Comparison of ENCODE assay signal across 9 cellular contexts in genomic region chr1:220691039-220691684, GRCh38. TPM values are rescaled to one million over a fixed set of nuclear protein-coding genes. Genes with fewer than 3 reads are reported as not detected.
DNase-seq lines count a peak whose midpoint lies in the region; ATAC-seq, FAIRE-seq and TF ChIP-seq lines count a peak whose summit lies in the region.
"Had no signal": no experiment of that assay in that cellular context is flagged by ENCODE, and none has a peak within 500 bp of the region (broad histone marks: within the 10 kb centered on the region; RNA-seq: fewer than 3 reads in every experiment).

No MANE protein-coding gene starts in this region.

- H3K36me3 Mint-ChIP-seq in CD8-positive, alpha-beta memory T cell: no peaks in the 10 kb centered on the region

- no peak for FAIRE-seq in HTR-8/SVneo (lab: Jason Lieb, UNC)
- FAIRE-seq: GM12878 had no signal

- no peak for TF ChIP-seq CTCF in esophagus squamous epithelium (IDR thresholded peaks at IDR 0.05)

- CTCF ChIA-PET in CD8-positive, alpha-beta memory T cell (lab: Charles Lee): interaction anchor here (1.8 kb wide), 1 partner anchor 42 kb away, joined by 5 read pairs; no protein-coding TSS in a partner anchor

- peaks cover 5 to 13% (median 5%) of the 10 kb centered on the region in 3 donors for H3K4me1 Mint-ChIP-seq in CD8-positive, alpha-beta memory T cell

- peaks cover 0 to 2% (median 0%) of the 10 kb centered on the region in 5 donors for H3K9me3 Mint-ChIP-seq in CD8-positive, alpha-beta memory T cell

- no peaks in the 10 kb centered on the region for H3K9me3 ChIP-seq in CD8-positive, alpha-beta memory T cell (ENCODE audit: low read length)
- H3K9me3 ChIP-seq in esophagus squamous epithelium (no peaks in the 10 kb centered on the region), neuron (ENCODE audit: low read length) (no peaks in the 10 kb centered on the region)

- H3K36me3 ChIP-seq in CD8-positive, alpha-beta memory T cell (ENCODE audit: insufficient read depth, low read length): no peaks in the 10 kb centered on the region
- no peaks in the 10 kb centered on the region for H3K36me3 ChIP-seq in esophagus squamous epithelium
- H3K36me3 ChIP-seq in neuron (ENCODE audit: insufficient read depth, low read length): no peaks in the 10 kb centered on the region

- no peak overlapping the region for H3K27ac ChIP-seq in CD8-positive, alpha-beta memory T cell (ENCODE audit: low read depth, low read length)
- H3K27ac ChIP-seq in esophagus squamous epithelium: peak overlapping the region in 2 of 4 donors; percentile 21 to 77

- H3K27ac Mint-ChIP-seq in CD8-positive, alpha-beta memory T cell: no peak overlapping the region

- H3K4me1 ChIP-seq in CD8-positive, alpha-beta memory T cell (ENCODE audit: insufficient read depth, low read length): no peaks in the 10 kb centered on the region
- H3K4me1 ChIP-seq in esophagus squamous epithelium (peaks cover 4 to 21% (median 5%) of the 10 kb centered on the region in 3 donors), neuron (ENCODE audit: insufficient read depth, low read length) (no peaks in the 10 kb centered on the region)

- no peak for DNase-seq in CD8-positive, alpha-beta memory T cell
- DNase-seq in NCI-H748 treated with DMSO at 0.1 percent for 48 hours (lab: John Stamatoyannopoulos, UW): peak; percentile 20
- no peak for DNase-seq in esophagus squamous epithelium (lab: John Stamatoyannopoulos, UW)
- DNase-seq in hippocampal formation (lab: John Stamatoyannopoulos, UW): no peak
- DNase-seq in HTR-8/SVneo (ENCODE audit: insufficient read length, low spot score): no peak
- DNase-seq in activated CD4-positive, alpha-beta T cell treated with anti-CD3 and anti-CD28 coated beads, Interleukin-2, amount 50 U/mL, for 4 hours: no peak

- TF ChIP-seq POLR2A in esophagus squamous epithelium (IDR thresholded peaks at IDR 0.05): no peak

- 67 to 69% methylated on average over 16 of the region's 16 CpGs for WGBS in esophagus squamous epithelium, 2 donors

- H3K27me3 Mint-ChIP-seq in CD8-positive, alpha-beta memory T cell: peaks cover 5 to 16% of the 10 kb centered on the region in 2 donors

- H3K4me3 ChIP-seq in CD8-positive, alpha-beta memory T cell (ENCODE audit: low read length): no peak overlapping the region
- H3K4me3 ChIP-seq in esophagus squamous epithelium (peak overlapping the region; percentile 56 to 80 (median 74)), neuron (ENCODE audit: low read length) (peak overlapping the region; percentile 48)

- no peak for ATAC-seq in GM19463 (IDR thresholded peaks at IDR 0.05; ENCODE audit: unreplicated experiment)

- peak overlapping the region; percentile 78 for H2AFZ ChIP-seq in neuron (ENCODE audit: low read depth, low read length)

- POLR2A ChIA-PET in CD8-positive, alpha-beta memory T cell (lab: Charles Lee): no interaction called here

- H3K4me3 Mint-ChIP-seq in CD8-positive, alpha-beta memory T cell: peak overlapping the region; percentile 22 to 82 (median 53)

- no peaks in the 10 kb centered on the region for H3K27me3 ChIP-seq in CD8-positive, alpha-beta memory T cell (ENCODE audit: insufficient read depth, low read length, poor library complexity, severe bottlenecking)
- H3K27me3 ChIP-seq in esophagus squamous epithelium (peaks cover 0 to 22% (median 0%) of the 10 kb centered on the region in 4 donors), neuron (ENCODE audit: insufficient read depth, low read length) (peaks cover 30% of the 10 kb centered on the region)

- intact Hi-C loops in esophagus squamous epithelium (cut with DNase I): loop anchor here (5.0 to 10.0 kb wide), 2 partner anchors 41 to 84 kb away; no protein-coding TSS in a partner anchor

RNA-seq across cellular contexts. Expression of gene C1orf115, which starts 1.0 kb away (rescaled TPM):
- under 1 TPM; 0.16 to 0.18 TPM for total RNA-seq in CD8-positive, alpha-beta memory T cell
- 1.4 TPM for polyA plus RNA-seq in CD8-positive, alpha-beta memory T cell
- 1 to 10 TPM; 1.1 to 7.8 (median 4.2) TPM for total RNA-seq in esophagus squamous epithelium

RNA-seq across cellular contexts. Expression of gene MTARC2, which starts 57.0 kb away (rescaled TPM):
- total RNA-seq in CD8-positive, alpha-beta memory T cell: not detected
- not detected for polyA plus RNA-seq in CD8-positive, alpha-beta memory T cell
- total RNA-seq in esophagus squamous epithelium: 1 to 10 TPM; 1.5 to 6.7 (median 6.1) TPM
